10 cellular contexts compared by ENCODE assay signal in genomic region chr16:69073181-69073669, GRCh38. TPM values are rescaled to one million over a fixed set of nuclear protein-coding genes. Genes with fewer than 3 reads are reported as not detected.
DNase-seq lines count a peak whose midpoint lies in the region; TF ChIP-seq lines count a peak whose summit lies in the region.
"Had no signal": no experiment of that assay in that cellular context is flagged by ENCODE, and none has a peak within 500 bp of the region (broad histone marks: within the 10 kb centered on the region; RNA-seq: fewer than 3 reads in every experiment).

No MANE protein-coding gene starts in this region.

- H3K4me1 ChIP-seq in GM23248 (ENCODE audit: insufficient read depth) (peaks cover 13% of the 10 kb centered on the region), SJCRH30 (no peaks in the 10 kb centered on the region)

- H3K27me3 ChIP-seq in GM23248 (replicated peaks; ENCODE audit: insufficient read depth): no peaks in the 10 kb centered on the region
- no peaks in the 10 kb centered on the region for H3K27me3 ChIP-seq in SJCRH30

- H3K9me3 ChIP-seq in GM23248 (ENCODE audit: low read depth) (no peaks in the 10 kb centered on the region), SJCRH30 (replicated peaks) (no peaks in the 10 kb centered on the region)

- in situ Hi-C loops in GM23248 (cut with MboI): no loop called here

- H3K27ac ChIP-seq in GM23248 (peak overlapping the region; percentile 43), SJCRH30 (no peak overlapping the region)
- H3K27ac ChIP-seq: coronary artery had no signal

- H4K20me1 ChIP-seq in GM23248 (ENCODE audit: insufficient read depth): no peaks in the 10 kb centered on the region

- H3K4me2 ChIP-seq in GM23248 (ENCODE audit: unreplicated experiment): no peak overlapping the region

- H3K4me3 ChIP-seq in GM23248 (no peak overlapping the region), retinal pigment epithelial cell (ENCODE audit: low read length) (no peak overlapping the region), SJCRH30 (no peak overlapping the region)
- H3K4me3 ChIP-seq: coronary artery had no signal

- no peak overlapping the region for H3K9ac ChIP-seq in GM23248

- no peaks in the 10 kb centered on the region for H3K79me2 ChIP-seq in GM23248 (ENCODE audit: insufficient read depth)

- DNase-seq in GM23248 (peak; percentile 90), RPMI7951 (ENCODE audit: low read depth) (peak; percentile 91), fibroblast of peridontal ligament (ENCODE audit: extremely low read depth) (peak; percentile 91), retinal pigment epithelial cell (ENCODE audit: low read depth) (peak; percentile 39), SJCRH30 (no peak), retina (no peak), NCI-H146 (lab: John Stamatoyannopoulos, UW) (no peak), GM10266 (ENCODE audit: extremely low spot score) (no peak)
- DNase-seq: OCI-M1 had no signal

- WGBS in GM23248 (ENCODE audit: low coverage in 1 of 2, low lambda C conversion rate in 2 of 2, missing lambda C conversion rate in 2 of 2), 2 experiments: 38 to 46% methylated on average over 8 of the region's 8 CpGs

- H3F3A ChIP-seq in GM23248 (ENCODE audit: insufficient read depth): peaks cover 3% of the 10 kb centered on the region; the same call in 1 of the 2 replicates

- TF ChIP-seq CTCF in retinal pigment epithelial cell (conservative IDR thresholded peaks at IDR 0.05; ENCODE audit: low read depth, low read length): no peak
- TF ChIP-seq CTCF in GM10266 (IDR thresholded peaks at IDR 0.05; ENCODE audit: control insufficient read depth, insufficient read depth, low read depth, missing control alignments): no peak

- no peak overlapping the region for H2AFZ ChIP-seq in GM23248

- H3K36me3 ChIP-seq in GM23248 (ENCODE audit: low read depth): no peaks in the 10 kb centered on the region
- no peaks in the 10 kb centered on the region for H3K36me3 ChIP-seq in SJCRH30

- no peaks in the 10 kb centered on the region for H3K9me2 ChIP-seq in GM23248 (ENCODE audit: insufficient read depth)

RNA-seq across cellular contexts. Expression of gene HAS3, which starts 32.2 kb away (rescaled TPM):
- 0.43 TPM in 1 of 2 replicates, not detected in the other for total RNA-seq in GM23248 (2014; rRNA removed; shearing (Covaris generic))
- polyA plus RNA-seq in GM23248 (2016; fragmentation: Nextera tagmentation; extraction: Ambion mirVana): 0.14 TPM in 1 of 2 replicates, not detected in the other
- 0.72 TPM in 1 of 2 replicates, not detected in the other for total RNA-seq in RPMI7951 (2014; rRNA removed; shearing (Covaris generic))
- 0.08 and 0.25 TPM in 2 replicates for total RNA-seq in SJCRH30 (2014; rRNA removed; shearing (Covaris generic))

RNA-seq across cellular contexts. Expression of gene CHTF8, which starts 59.2 kb away (rescaled TPM):
- total RNA-seq in GM23248 (2014; rRNA removed; shearing (Covaris generic)): 58.0 and 69.9 TPM in 2 replicates
- 56.7 and 57.7 TPM in 2 replicates for polyA plus RNA-seq in GM23248 (2016; fragmentation: Nextera tagmentation; extraction: Ambion mirVana)
- 58.3 and 65.0 TPM in 2 replicates for total RNA-seq in RPMI7951 (2014; rRNA removed; shearing (Covaris generic))
- 38.2 and 42.3 TPM in 2 replicates for total RNA-seq in SJCRH30 (2014; rRNA removed; shearing (Covaris generic))

RNA-seq across cellular contexts. Expression of gene UTP4, which starts 59.2 kb away (rescaled TPM):
- 17.8 and 19.1 TPM in 2 replicates for total RNA-seq in GM23248 (2014; rRNA removed; shearing (Covaris generic))
- polyA plus RNA-seq in GM23248 (2016; fragmentation: Nextera tagmentation; extraction: Ambion mirVana): 54.8 and 55.8 TPM in 2 replicates
- total RNA-seq in RPMI7951 (2014; rRNA removed; shearing (Covaris generic)): 13.1 and 22.5 TPM in 2 replicates
- 23.8 and 31.4 TPM in 2 replicates for total RNA-seq in SJCRH30 (2014; rRNA removed; shearing (Covaris generic))

Comparison
In these comparisons a context has a peak if more than half of its experiments do, and no peak if none do; other contexts are left out.
1. DNase-seq: peak in GM23248 (single experiment), RPMI7951 (single experiment), fibroblast of peridontal ligament (single experiment) and retinal pigment epithelial cell (single experiment); none in SJCRH30 (0 of 2), retina (single experiment), NCI-H146 (single experiment) and GM10266 (single experiment).